In genomic region chr3:136752327-136753111, GRCh38 we compare ENCODE assay signal across 8 cellular contexts. TPM values are rescaled to one million over a fixed set of nuclear protein-coding genes. Genes with fewer than 3 reads are reported as not detected.
A peak's percentile ranks its signal among the peaks of the same experiment; 100 is the strongest.
DNase-seq lines count a peak whose midpoint lies in the region; ATAC-seq, FAIRE-seq and TF ChIP-seq lines count a peak whose summit lies in the region.

STAG1 (minus strand) TSS chr3:136752378; CDS start chr3:136630898, 121,480 bp downstream.

- H3K4me3 ChIP-seq in psoas muscle: peak within 1 kb of the TSS; percentile 82

- H3K36me3 ChIP-seq in psoas muscle (ENCODE audit: insufficient read depth in 1 of 2, low read depth in 1 of 2): no peaks in the 10 kb centered on the region

- FAIRE-seq in urothelium cell line (lab: Jason Lieb, UNC): no peak

- ATAC-seq in HG02885 (IDR thresholded peaks at IDR 0.05; ENCODE audit: poor library complexity, unreplicated experiment): peak; percentile 83
- peak; percentile 95 for ATAC-seq in left ventricle myocardium superior
- ATAC-seq in psoas muscle: peak; percentile 93 to 95 (median 94)

- DNase-seq in NCI-H1694 (lab: John Stamatoyannopoulos, UW) (peak; percentile 95), amygdala (lab: John Stamatoyannopoulos, UW) (peak; percentile 81 to 100 (median 98)), left ventricle myocardium superior (peak; percentile 100), psoas muscle (peak; percentile 99), urothelium cell line (ENCODE audit: low spot score) (peak; percentile 91)

- intact Hi-C loops in left ventricle myocardium superior (cut with micrococcal nuclease) (loop anchor here (5.0 kb wide), 1 partner anchor 260 kb away; no protein-coding TSS in a partner anchor), psoas muscle (cut with DNase I) (loop anchor here (1.0 to 10.0 kb wide), 11 partner anchors 50 to 680 kb away; partner anchors contain the start of genes MSL2 (in 2 of the 2) and NCK1 (in 1 of the 2))

- no peaks in the 10 kb centered on the region for H3K9me3 ChIP-seq in psoas muscle

- H3K27me3 ChIP-seq in psoas muscle (ENCODE audit: insufficient read depth in 3 of 3, low read length in 2 of 3): no peaks in the 10 kb centered on the region

- peaks cover 31% of the 10 kb centered on the region for H3K4me1 ChIP-seq in psoas muscle

- peak within 1 kb of the TSS; percentile 92 for H3K4me3 Mint-ChIP-seq in T-helper 1 cell treated with Interleukin-12 subunit alpha and Interleukin-12 subunit beta and Interleukin-4 antibody, amounts not matched to agents 30 μg/mL and 1 μg/mL, for 36 hours

- WGBS in psoas muscle, 3 donors: 0 to 1% (median 0%) methylated on average over 50 to 78 of the region's 78 CpGs

- H3K36me3 Mint-ChIP-seq in T-helper 1 cell treated with Interleukin-12 subunit alpha and Interleukin-12 subunit beta and Interleukin-4 antibody, amounts not matched to agents 30 μg/mL and 1 μg/mL, for 36 hours (ENCODE audit: low read depth): peaks cover 4% of the 10 kb centered on the region

- peak; percentile 74 for TF ChIP-seq POLR2A in GM15510 (IDR thresholded peaks at IDR 0.05; ENCODE audit: borderline replicate concordance, extremely low read depth, insufficient read length)

- peak; percentile 97 for TF ChIP-seq CTCF in psoas muscle (IDR thresholded peaks at IDR 0.05)

- peak within 1 kb of the TSS; percentile 98 for H3K27ac ChIP-seq in psoas muscle

- H3K4me1 Mint-ChIP-seq in T-helper 1 cell treated with Interleukin-12 subunit alpha and Interleukin-12 subunit beta and Interleukin-4 antibody, amounts not matched to agents 30 μg/mL and 1 μg/mL, for 36 hours (ENCODE audit: low read depth): peaks cover 33% of the 10 kb centered on the region

- peak within 1 kb of the TSS; percentile 97 for H3K27ac Mint-ChIP-seq in T-helper 1 cell treated with Interleukin-12 subunit alpha and Interleukin-12 subunit beta and Interleukin-4 antibody, amounts not matched to agents 30 μg/mL and 1 μg/mL, for 36 hours

- H3K9me3 Mint-ChIP-seq in T-helper 1 cell treated with Interleukin-12 subunit alpha and Interleukin-12 subunit beta and Interleukin-4 antibody, amounts not matched to agents 30 μg/mL and 1 μg/mL, for 36 hours: no peaks in the 10 kb centered on the region

- no peaks in the 10 kb centered on the region for H3K27me3 Mint-ChIP-seq in T-helper 1 cell treated with Interleukin-12 subunit alpha and Interleukin-12 subunit beta and Interleukin-4 antibody, amounts not matched to agents 30 μg/mL and 1 μg/mL, for 36 hours (ENCODE audit: low read depth)

RNA-seq across cellular contexts. Expression of gene STAG1, which starts in this region (rescaled TPM):
- total RNA-seq in left ventricle myocardium superior: 22.3 TPM
- total RNA-seq in psoas muscle: 10 to 100 TPM; 17.5 to 27.7 (median 23.1) TPM
- polyA plus RNA-seq in psoas muscle: 10 to 100 TPM in 1 of 3 donors, 1 to 10 TPM in 2; 8.8 to 19.7 (median 9.1) TPM

Comparison
In these comparisons a context has a peak if more than half of its experiments do, and no peak if none do; other contexts are left out.
1. Peak in every context shown above with its lines: DNase-seq, ATAC-seq, H3K4me3 ChIP-seq and H3K27ac ChIP-seq.